In genomic region chr12:129136694-129137325, GRCh38 we compare ENCODE assay signal across 1 cellular context.
TF ChIP-seq lines count a peak whose summit lies in the region.

No MANE protein-coding gene starts in this region.

TF ChIP-seq in HEK293, 187 proteins besides CTCF, POLR2A, EP300 and RAD21 (continued from another document):
- 0 out of 2 replicates have a peak, but pooled peaks have one; percentile 16 for TF ChIP-seq ZNF148 (tag by site-specific recombination; IDR thresholded peaks at IDR 0.05; ENCODE audit: borderline replicate concordance)
- 0 out of 2 replicates have a peak, but pooled peaks have one; percentile 15 for TF ChIP-seq ZNF621 (tag by site-specific recombination; IDR thresholded peaks at IDR 0.05)
TF ChIP-seq in HEK293: peak in this region for 3.
